ENCODE assay signal across 8 cellular contexts in the genomic region with DNA sequence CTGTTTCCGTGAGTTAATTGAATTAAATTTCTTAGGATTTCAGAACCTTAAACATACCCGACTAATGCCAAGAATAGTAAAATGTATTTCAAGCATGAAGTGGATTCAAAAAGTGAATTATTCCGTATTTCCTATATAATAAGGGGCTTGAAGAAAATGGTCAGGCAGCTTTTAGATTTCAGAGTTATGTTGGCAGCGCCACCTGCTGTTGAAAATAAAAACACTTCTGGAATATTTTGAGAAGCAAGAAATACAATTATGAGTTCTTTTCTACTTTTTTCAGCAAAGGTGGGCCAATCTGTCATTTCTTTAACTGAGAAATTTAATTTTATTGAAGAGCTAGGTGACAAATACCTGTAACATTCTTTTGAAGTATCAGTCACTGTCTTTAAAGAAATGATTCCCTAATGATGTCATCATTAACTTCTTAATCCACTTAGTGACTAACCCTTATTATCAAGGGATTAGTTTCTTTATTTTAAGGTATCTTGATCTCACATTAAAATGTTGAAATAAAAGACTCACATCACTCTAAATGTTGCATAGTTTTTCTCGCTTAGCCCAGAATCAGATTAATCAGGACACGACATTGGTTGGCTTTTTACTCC. TPM values are rescaled to one million over a fixed set of nuclear protein-coding genes. Genes with fewer than 3 reads are reported as not detected.
DNase-seq lines count a peak whose midpoint lies in the region; ATAC-seq, FAIRE-seq and TF ChIP-seq lines count a peak whose summit lies in the region.

No MANE protein-coding gene starts in this region.

- no peaks in the 10 kb centered on the region for H3K36me3 Mint-ChIP-seq in activated naive CD4-positive, alpha-beta T cell treated with anti-CD3 and anti-CD28 coated beads, Interleukin-2, amount 10 ng/mL, durations not matched to agents 7 days and 5 days
- no peaks in the 10 kb centered on the region for H3K36me3 Mint-ChIP-seq in activated CD8-positive, alpha-beta T cell treated with anti-CD3 and anti-CD28 coated beads for 36 hours (ENCODE audit: low read depth)

- H3K27ac Mint-ChIP-seq in activated naive CD4-positive, alpha-beta T cell treated with anti-CD3 and anti-CD28 coated beads, Interleukin-2, amount 10 ng/mL, durations not matched to agents 7 days and 5 days: no peak overlapping the region
- no peak overlapping the region for H3K27ac Mint-ChIP-seq in activated CD8-positive, alpha-beta T cell treated with anti-CD3 and anti-CD28 coated beads for 36 hours

- no peaks in the 10 kb centered on the region for H3K27me3 Mint-ChIP-seq in activated naive CD4-positive, alpha-beta T cell treated with anti-CD3 and anti-CD28 coated beads, Interleukin-2, amount 10 ng/mL, durations not matched to agents 7 days and 5 days
- no peaks in the 10 kb centered on the region for H3K27me3 Mint-ChIP-seq in activated CD8-positive, alpha-beta T cell treated with anti-CD3 and anti-CD28 coated beads for 36 hours

- H3K9me3 ChIP-seq in upper lobe of right lung: no peaks in the 10 kb centered on the region

- H3K4me1 ChIP-seq in upper lobe of right lung: no peaks in the 10 kb centered on the region

- no peak overlapping the region for H3K4me3 ChIP-seq in upper lobe of right lung

- H3K9me3 Mint-ChIP-seq in activated naive CD4-positive, alpha-beta T cell treated with anti-CD3 and anti-CD28 coated beads, Interleukin-2, amount 10 ng/mL, durations not matched to agents 7 days and 5 days: no peaks in the 10 kb centered on the region
- H3K9me3 Mint-ChIP-seq in activated CD8-positive, alpha-beta T cell treated with anti-CD3 and anti-CD28 coated beads for 36 hours: no peaks in the 10 kb centered on the region

- POLR2A ChIA-PET in activated CD8-positive, alpha-beta T cell treated with anti-CD3 and anti-CD28 coated beads for 36 hours (lab: Charles Lee): interaction anchor here (0.6 kb wide), 1 partner anchor 489 kb away, joined by 3 read pairs; no protein-coding TSS in a partner anchor

- no peak overlapping the region for H3K4me3 Mint-ChIP-seq in activated naive CD4-positive, alpha-beta T cell treated with anti-CD3 and anti-CD28 coated beads, Interleukin-2, amount 10 ng/mL, durations not matched to agents 7 days and 5 days
- no peak overlapping the region for H3K4me3 Mint-ChIP-seq in activated CD8-positive, alpha-beta T cell treated with anti-CD3 and anti-CD28 coated beads for 36 hours

- no peaks in the 10 kb centered on the region for H3K27me3 ChIP-seq in upper lobe of right lung

- ATAC-seq in activated CD8-positive, alpha-beta T cell treated with anti-CD3 and anti-CD28 coated beads for 36 hours: no peak
- no peak for ATAC-seq in upper lobe of right lung
- ATAC-seq in HG03439 (IDR thresholded peaks at IDR 0.05; ENCODE audit: unreplicated experiment): no peak

- CTCF ChIA-PET in activated naive CD4-positive, alpha-beta T cell treated with anti-CD3 and anti-CD28 coated beads, Interleukin-2, amount 10 ng/mL, durations not matched to agents 7 days and 5 days (lab: Charles Lee): interaction anchor here (0.6 to 3.2 kb wide), 19 partner anchors 8 to 253 kb away, joined by 3 to 32 read pairs (median 4); no protein-coding TSS in a partner anchor
- CTCF ChIA-PET in activated CD8-positive, alpha-beta T cell treated with anti-CD3 and anti-CD28 coated beads for 36 hours (lab: Charles Lee): interaction anchor here (0.6 to 3.3 kb wide), 29 partner anchors 8 to 759 kb away, joined by 3 to 28 read pairs (median 4); no protein-coding TSS in a partner anchor

- H3K27ac ChIP-seq in upper lobe of right lung: no peak overlapping the region

- intact Hi-C loops in activated CD8-positive, alpha-beta T cell treated with anti-CD3 and anti-CD28 coated beads for 36 hours (cut with micrococcal nuclease): loop anchor here (5.0 kb wide), 1 partner anchor 116 kb away; a partner anchor contains a TSS
- intact Hi-C loops in upper lobe of right lung (cut with DNase I): no loop called here

- peak; percentile 29 for DNase-seq in activated naive CD4-positive, alpha-beta T cell treated with anti-CD3 and anti-CD28 coated beads, Interleukin-2, amount 10 ng/mL, durations not matched to agents 7 days and 5 days
- DNase-seq in activated naive CD4-positive, alpha-beta T cell (lab: John Stamatoyannopoulos, UW): no peak
- DNase-seq in NCI-H128 (lab: John Stamatoyannopoulos, UW; ENCODE audit: unreplicated experiment) (peak; percentile 51), upper lobe of right lung (no peak), DMS79 (lab: John Stamatoyannopoulos, UW) (no peak)
- DNase-seq in activated CD8-positive, alpha-beta T cell treated with anti-CD3 and anti-CD28 coated beads for 36 hours: peak; percentile 44

- peak; percentile 74 for TF ChIP-seq CTCF in activated CD8-positive, alpha-beta T cell treated with anti-CD3 and anti-CD28 coated beads for 36 hours (IDR thresholded peaks at IDR 0.05)
- peak; percentile 76 for TF ChIP-seq CTCF in upper lobe of right lung (IDR thresholded peaks at IDR 0.05)

- peaks cover 15% of the 10 kb centered on the region for H3K4me1 Mint-ChIP-seq in activated naive CD4-positive, alpha-beta T cell treated with anti-CD3 and anti-CD28 coated beads, Interleukin-2, amount 10 ng/mL, durations not matched to agents 7 days and 5 days
- H3K4me1 Mint-ChIP-seq in activated CD8-positive, alpha-beta T cell treated with anti-CD3 and anti-CD28 coated beads for 36 hours (ENCODE audit: low read depth): peaks cover 14% of the 10 kb centered on the region

- FAIRE-seq in islet of Langerhans (lab: Jason Lieb, UNC): peak; percentile 87

- no peaks in the 10 kb centered on the region for H3K36me3 ChIP-seq in upper lobe of right lung

RNA-seq across cellular contexts. Expression of a gene that starts 36.6 kb away (rescaled TPM):
- total RNA-seq in activated CD8-positive, alpha-beta T cell treated with anti-CD3 and anti-CD28 coated beads for 36 hours: not detected
- total RNA-seq in upper lobe of right lung: 37.2 TPM

Comparison
In these comparisons a context has a peak if more than half of its experiments do, and no peak if none do; other contexts are left out.
1. DNase-seq: peak in activated naive CD4-positive, alpha-beta T cell treated with anti-CD3 and anti-CD28 coated beads, Interleukin-2, amount 10 ng/mL, durations not matched to agents 7 days and 5 days (single experiment), NCI-H128 (single experiment) and activated CD8-positive, alpha-beta T cell treated with anti-CD3 and anti-CD28 coated beads for 36 hours (single experiment); none in activated naive CD4-positive, alpha-beta T cell (0 of 4), upper lobe of right lung (single experiment) and DMS79 (single experiment).
2. RNA of a gene that starts 36.6 kb away (total RNA-seq): 37.2 TPM in upper lobe of right lung (single experiment); not detected in activated CD8-positive, alpha-beta T cell treated with anti-CD3 and anti-CD28 coated beads for 36 hours; every median in the first group is over 10 times any median in the second.